1 cellular context compared by ENCODE assay signal in the genomic region with DNA sequence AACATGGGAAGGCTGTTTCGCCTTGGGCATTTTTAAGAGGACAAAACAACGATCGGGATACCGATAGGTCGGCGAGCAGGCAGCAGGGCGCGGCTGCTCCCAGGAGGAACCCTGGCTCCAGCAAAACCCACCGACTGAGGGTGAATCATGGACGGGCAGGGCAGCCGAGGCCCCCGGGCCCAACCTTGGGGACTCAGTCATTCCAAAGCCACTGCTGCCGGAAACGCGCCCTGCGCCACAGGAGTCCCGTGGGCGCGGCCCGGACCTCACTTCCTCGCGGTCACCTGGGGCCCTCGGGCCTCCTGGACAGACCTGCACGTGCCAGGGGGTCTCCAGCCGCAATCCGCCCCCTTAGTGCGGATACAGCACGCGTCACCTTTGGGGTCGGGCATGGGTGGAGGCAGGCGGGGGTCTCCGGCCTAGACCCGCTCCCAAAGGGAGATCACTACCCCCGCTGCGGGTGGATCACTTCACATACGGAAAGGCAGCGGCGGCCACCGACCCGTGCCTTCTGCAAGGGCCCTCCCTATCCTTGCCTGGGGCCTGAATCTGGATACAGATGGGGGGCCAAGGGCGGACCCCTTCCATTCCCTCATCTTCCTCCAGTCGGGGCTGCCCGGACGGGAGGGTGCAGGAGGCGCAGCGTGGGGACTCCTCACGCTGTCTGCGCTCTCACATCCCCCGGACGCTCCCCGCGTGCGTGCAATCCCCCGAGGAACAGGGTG.
TF ChIP-seq lines count a peak whose summit lies in the region.

No MANE protein-coding gene starts in this region.

TF ChIP-seq in WTC11, 78 proteins besides CTCF, POLR2A, EP300 and RAD21 (continued from another document and continues in another):
- TF ChIP-seq, protein P1, sequence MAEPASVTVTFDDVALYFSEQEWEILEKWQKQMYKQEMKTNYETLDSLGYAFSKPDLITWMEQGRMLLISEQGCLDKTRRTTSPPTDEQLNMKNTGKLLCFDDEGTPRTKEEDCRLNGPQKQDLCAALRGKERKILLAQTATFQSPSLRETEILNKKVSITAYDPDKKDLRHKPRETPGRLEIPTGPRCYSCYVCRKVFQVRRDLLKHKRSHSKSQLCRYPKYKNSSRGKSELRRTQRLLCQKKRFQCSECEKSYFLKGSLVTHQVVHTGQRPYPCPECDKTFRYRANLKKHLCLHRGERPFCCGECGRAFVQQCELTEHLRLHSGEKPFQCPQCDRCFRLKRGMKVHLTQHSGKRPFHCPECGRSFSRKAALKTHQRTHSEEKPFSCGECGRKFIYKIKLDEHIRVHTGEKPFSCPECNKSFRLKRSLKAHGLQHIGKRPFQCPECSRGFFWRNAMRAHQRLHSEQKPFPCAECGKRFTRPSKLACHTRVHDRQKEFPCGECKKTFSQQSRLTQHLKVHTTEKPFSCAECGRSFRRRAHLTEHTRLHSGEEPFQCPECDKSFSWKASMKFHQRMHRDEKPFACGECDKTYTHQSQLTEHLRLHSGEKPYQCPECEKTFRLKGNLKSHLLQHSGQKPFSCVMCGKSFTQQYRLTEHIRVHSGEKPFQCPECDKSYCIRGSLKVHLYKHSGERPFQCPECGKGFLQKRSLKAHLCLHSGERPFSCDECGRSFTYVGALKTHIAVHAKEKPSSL (CRISPR knock-in tag; conservative IDR thresholded peaks at IDR 0.05), result no peak
- TF ChIP-seq FOXK1 (CRISPR knock-in tag; IDR thresholded peaks at IDR 0.05), result 0 out of 2 replicates have a peak, but pooled peaks have one; percentile 36
- TF ChIP-seq, protein P2, sequence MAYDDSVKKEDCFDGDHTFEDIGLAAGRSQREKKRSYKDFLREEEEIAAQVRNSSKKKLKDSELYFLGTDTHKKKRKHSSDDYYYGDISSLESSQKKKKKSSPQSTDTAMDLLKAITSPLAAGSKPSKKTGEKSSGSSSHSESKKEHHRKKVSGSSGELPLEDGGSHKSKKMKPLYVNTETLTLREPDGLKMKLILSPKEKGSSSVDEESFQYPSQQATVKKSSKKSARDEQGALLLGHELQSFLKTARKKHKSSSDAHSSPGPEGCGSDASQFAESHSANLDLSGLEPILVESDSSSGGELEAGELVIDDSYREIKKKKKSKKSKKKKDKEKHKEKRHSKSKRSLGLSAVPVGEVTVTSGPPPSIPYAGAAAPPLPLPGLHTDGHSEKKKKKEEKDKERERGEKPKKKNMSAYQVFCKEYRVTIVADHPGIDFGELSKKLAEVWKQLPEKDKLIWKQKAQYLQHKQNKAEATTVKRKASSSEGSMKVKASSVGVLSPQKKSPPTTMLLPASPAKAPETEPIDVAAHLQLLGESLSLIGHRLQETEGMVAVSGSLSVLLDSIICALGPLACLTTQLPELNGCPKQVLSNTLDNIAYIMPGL (CRISPR knock-in tag; IDR thresholded peaks at IDR 0.05), result peak; percentile 70; the same call in 1 of the 2 replicates
- no peak for TF ChIP-seq IRF2 (CRISPR knock-in tag; IDR thresholded peaks at IDR 0.05; ENCODE audit: borderline replicate concordance, low read depth)
- TF ChIP-seq ZNF396 (CRISPR knock-in tag; IDR thresholded peaks at IDR 0.05; ENCODE audit: borderline replicate concordance), result no peak
- TF ChIP-seq SP1 (CRISPR knock-in tag; conservative IDR thresholded peaks at IDR 0.05), result peak; percentile 44; the same call in 1 of the 2 replicates
- TF ChIP-seq, protein P3, sequence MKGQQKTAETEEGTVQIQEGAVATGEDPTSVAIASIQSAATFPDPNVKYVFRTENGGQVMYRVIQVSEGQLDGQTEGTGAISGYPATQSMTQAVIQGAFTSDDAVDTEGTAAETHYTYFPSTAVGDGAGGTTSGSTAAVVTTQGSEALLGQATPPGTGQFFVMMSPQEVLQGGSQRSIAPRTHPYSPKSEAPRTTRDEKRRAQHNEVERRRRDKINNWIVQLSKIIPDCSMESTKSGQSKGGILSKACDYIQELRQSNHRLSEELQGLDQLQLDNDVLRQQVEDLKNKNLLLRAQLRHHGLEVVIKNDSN (CRISPR knock-in tag; IDR thresholded peaks at IDR 0.05), result peak; percentile 53; the same call in 1 of the 2 replicates
- TF ChIP-seq, protein P4, sequence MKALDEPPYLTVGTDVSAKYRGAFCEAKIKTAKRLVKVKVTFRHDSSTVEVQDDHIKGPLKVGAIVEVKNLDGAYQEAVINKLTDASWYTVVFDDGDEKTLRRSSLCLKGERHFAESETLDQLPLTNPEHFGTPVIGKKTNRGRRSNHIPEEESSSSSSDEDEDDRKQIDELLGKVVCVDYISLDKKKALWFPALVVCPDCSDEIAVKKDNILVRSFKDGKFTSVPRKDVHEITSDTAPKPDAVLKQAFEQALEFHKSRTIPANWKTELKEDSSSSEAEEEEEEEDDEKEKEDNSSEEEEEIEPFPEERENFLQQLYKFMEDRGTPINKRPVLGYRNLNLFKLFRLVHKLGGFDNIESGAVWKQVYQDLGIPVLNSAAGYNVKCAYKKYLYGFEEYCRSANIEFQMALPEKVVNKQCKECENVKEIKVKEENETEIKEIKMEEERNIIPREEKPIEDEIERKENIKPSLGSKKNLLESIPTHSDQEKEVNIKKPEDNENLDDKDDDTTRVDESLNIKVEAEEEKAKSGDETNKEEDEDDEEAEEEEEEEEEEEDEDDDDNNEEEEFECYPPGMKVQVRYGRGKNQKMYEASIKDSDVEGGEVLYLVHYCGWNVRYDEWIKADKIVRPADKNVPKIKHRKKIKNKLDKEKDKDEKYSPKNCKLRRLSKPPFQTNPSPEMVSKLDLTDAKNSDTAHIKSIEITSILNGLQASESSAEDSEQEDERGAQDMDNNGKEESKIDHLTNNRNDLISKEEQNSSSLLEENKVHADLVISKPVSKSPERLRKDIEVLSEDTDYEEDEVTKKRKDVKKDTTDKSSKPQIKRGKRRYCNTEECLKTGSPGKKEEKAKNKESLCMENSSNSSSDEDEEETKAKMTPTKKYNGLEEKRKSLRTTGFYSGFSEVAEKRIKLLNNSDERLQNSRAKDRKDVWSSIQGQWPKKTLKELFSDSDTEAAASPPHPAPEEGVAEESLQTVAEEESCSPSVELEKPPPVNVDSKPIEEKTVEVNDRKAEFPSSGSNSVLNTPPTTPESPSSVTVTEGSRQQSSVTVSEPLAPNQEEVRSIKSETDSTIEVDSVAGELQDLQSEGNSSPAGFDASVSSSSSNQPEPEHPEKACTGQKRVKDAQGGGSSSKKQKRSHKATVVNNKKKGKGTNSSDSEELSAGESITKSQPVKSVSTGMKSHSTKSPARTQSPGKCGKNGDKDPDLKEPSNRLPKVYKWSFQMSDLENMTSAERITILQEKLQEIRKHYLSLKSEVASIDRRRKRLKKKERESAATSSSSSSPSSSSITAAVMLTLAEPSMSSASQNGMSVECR (CRISPR knock-in tag; IDR thresholded peaks at IDR 0.05; ENCODE audit: borderline replicate concordance), result 0 out of 2 replicates have a peak, but pooled peaks have one; percentile 58
- TF ChIP-seq EMX1 (CRISPR knock-in tag; IDR thresholded peaks at IDR 0.05), result no peak
- TF ChIP-seq ZNF232 (CRISPR knock-in tag; IDR thresholded peaks at IDR 0.05), result no peak
- no peak for TF ChIP-seq PRRX2 (CRISPR knock-in tag; IDR thresholded peaks at IDR 0.05)
- TF ChIP-seq NR3C1 (CRISPR knock-in tag; conservative IDR thresholded peaks at IDR 0.05; ENCODE audit: low read depth), result no peak
- TF ChIP-seq, protein P5, sequence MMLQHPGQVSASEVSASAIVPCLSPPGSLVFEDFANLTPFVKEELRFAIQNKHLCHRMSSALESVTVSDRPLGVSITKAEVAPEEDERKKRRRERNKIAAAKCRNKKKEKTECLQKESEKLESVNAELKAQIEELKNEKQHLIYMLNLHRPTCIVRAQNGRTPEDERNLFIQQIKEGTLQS (CRISPR knock-in tag; conservative IDR thresholded peaks at IDR 0.05), result no peak
- no peak for TF ChIP-seq OVOL2 (CRISPR knock-in tag; IDR thresholded peaks at IDR 0.05; ENCODE audit: borderline replicate concordance)
- no peak for TF ChIP-seq TEAD1 (CRISPR knock-in tag; IDR thresholded peaks at IDR 0.05)
- TF ChIP-seq, protein P6, sequence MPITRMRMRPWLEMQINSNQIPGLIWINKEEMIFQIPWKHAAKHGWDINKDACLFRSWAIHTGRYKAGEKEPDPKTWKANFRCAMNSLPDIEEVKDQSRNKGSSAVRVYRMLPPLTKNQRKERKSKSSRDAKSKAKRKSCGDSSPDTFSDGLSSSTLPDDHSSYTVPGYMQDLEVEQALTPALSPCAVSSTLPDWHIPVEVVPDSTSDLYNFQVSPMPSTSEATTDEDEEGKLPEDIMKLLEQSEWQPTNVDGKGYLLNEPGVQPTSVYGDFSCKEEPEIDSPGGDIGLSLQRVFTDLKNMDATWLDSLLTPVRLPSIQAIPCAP (CRISPR knock-in tag; IDR thresholded peaks at IDR 0.05), result no peak
- TF ChIP-seq, protein P7, sequence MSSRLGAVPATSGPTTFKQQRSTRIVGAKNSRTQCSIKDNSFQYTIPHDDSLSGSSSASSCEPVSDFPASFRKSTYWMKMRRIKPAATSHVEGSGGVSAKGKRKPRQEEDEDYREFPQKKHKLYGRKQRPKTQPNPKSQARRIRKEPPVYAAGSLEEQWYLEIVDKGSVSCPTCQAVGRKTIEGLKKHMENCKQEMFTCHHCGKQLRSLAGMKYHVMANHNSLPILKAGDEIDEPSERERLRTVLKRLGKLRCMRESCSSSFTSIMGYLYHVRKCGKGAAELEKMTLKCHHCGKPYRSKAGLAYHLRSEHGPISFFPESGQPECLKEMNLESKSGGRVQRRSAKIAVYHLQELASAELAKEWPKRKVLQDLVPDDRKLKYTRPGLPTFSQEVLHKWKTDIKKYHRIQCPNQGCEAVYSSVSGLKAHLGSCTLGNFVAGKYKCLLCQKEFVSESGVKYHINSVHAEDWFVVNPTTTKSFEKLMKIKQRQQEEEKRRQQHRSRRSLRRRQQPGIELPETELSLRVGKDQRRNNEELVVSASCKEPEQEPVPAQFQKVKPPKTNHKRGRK (CRISPR knock-in tag; IDR thresholded peaks at IDR 0.05; ENCODE audit: borderline replicate concordance), result no peak
- TF ChIP-seq JAZF1 (CRISPR knock-in tag; IDR thresholded peaks at IDR 0.05), result no peak
- TF ChIP-seq ZNF138 (CRISPR knock-in tag; conservative IDR thresholded peaks at IDR 0.05), result no peak
- TF ChIP-seq TCF7 (CRISPR knock-in tag; IDR thresholded peaks at IDR 0.05; ENCODE audit: low read depth), result no peak
- 0 out of 2 replicates have a peak, but pooled peaks have one; percentile 24 for TF ChIP-seq SMAD3 (CRISPR knock-in tag; IDR thresholded peaks at IDR 0.05; ENCODE audit: borderline replicate concordance)
- TF ChIP-seq SMAD4 (CRISPR knock-in tag; IDR thresholded peaks at IDR 0.05), result no peak
- TF ChIP-seq, protein P8, sequence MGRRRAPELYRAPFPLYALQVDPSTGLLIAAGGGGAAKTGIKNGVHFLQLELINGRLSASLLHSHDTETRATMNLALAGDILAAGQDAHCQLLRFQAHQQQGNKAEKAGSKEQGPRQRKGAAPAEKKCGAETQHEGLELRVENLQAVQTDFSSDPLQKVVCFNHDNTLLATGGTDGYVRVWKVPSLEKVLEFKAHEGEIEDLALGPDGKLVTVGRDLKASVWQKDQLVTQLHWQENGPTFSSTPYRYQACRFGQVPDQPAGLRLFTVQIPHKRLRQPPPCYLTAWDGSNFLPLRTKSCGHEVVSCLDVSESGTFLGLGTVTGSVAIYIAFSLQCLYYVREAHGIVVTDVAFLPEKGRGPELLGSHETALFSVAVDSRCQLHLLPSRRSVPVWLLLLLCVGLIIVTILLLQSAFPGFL (CRISPR knock-in tag; IDR thresholded peaks at IDR 0.05; ENCODE audit: borderline replicate concordance), result no peak
- 0 out of 2 replicates have a peak, but pooled peaks have one; percentile 42 for TF ChIP-seq ELF4 (CRISPR knock-in tag; IDR thresholded peaks at IDR 0.05; ENCODE audit: low read depth)
- TF ChIP-seq, protein P9, sequence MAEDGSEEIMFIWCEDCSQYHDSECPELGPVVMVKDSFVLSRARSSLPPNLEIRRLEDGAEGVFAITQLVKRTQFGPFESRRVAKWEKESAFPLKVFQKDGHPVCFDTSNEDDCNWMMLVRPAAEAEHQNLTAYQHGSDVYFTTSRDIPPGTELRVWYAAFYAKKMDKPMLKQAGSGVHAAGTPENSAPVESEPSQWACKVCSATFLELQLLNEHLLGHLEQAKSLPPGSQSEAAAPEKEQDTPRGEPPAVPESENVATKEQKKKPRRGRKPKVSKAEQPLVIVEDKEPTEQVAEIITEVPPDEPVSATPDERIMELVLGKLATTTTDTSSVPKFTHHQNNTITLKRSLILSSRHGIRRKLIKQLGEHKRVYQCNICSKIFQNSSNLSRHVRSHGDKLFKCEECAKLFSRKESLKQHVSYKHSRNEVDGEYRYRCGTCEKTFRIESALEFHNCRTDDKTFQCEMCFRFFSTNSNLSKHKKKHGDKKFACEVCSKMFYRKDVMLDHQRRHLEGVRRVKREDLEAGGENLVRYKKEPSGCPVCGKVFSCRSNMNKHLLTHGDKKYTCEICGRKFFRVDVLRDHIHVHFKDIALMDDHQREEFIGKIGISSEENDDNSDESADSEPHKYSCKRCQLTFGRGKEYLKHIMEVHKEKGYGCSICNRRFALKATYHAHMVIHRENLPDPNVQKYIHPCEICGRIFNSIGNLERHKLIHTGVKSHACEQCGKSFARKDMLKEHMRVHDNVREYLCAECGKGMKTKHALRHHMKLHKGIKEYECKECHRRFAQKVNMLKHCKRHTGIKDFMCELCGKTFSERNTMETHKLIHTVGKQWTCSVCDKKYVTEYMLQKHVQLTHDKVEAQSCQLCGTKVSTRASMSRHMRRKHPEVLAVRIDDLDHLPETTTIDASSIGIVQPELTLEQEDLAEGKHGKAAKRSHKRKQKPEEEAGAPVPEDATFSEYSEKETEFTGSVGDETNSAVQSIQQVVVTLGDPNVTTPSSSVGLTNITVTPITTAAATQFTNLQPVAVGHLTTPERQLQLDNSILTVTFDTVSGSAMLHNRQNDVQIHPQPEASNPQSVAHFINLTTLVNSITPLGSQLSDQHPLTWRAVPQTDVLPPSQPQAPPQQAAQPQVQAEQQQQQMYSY (CRISPR knock-in tag; IDR thresholded peaks at IDR 0.05), result no peak
- TF ChIP-seq NFATC4 (CRISPR knock-in tag; IDR thresholded peaks at IDR 0.05), result no peak
- TF ChIP-seq, protein P10, sequence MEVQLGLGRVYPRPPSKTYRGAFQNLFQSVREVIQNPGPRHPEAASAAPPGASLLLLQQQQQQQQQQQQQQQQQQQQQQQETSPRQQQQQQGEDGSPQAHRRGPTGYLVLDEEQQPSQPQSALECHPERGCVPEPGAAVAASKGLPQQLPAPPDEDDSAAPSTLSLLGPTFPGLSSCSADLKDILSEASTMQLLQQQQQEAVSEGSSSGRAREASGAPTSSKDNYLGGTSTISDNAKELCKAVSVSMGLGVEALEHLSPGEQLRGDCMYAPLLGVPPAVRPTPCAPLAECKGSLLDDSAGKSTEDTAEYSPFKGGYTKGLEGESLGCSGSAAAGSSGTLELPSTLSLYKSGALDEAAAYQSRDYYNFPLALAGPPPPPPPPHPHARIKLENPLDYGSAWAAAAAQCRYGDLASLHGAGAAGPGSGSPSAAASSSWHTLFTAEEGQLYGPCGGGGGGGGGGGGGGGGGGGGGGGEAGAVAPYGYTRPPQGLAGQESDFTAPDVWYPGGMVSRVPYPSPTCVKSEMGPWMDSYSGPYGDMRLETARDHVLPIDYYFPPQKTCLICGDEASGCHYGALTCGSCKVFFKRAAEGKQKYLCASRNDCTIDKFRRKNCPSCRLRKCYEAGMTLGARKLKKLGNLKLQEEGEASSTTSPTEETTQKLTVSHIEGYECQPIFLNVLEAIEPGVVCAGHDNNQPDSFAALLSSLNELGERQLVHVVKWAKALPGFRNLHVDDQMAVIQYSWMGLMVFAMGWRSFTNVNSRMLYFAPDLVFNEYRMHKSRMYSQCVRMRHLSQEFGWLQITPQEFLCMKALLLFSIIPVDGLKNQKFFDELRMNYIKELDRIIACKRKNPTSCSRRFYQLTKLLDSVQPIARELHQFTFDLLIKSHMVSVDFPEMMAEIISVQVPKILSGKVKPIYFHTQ (CRISPR knock-in tag; IDR thresholded peaks at IDR 0.05), result no peak
- TF ChIP-seq SOX15 (CRISPR knock-in tag; IDR thresholded peaks at IDR 0.05), result no peak
- TF ChIP-seq KAT7 (CRISPR knock-in tag; IDR thresholded peaks at IDR 0.05; ENCODE audit: borderline replicate concordance), result no peak
- TF ChIP-seq ZNF416 (CRISPR knock-in tag; IDR thresholded peaks at IDR 0.05), result no peak
- TF ChIP-seq ATF1 (CRISPR knock-in tag; IDR thresholded peaks at IDR 0.05), result 0 out of 2 replicates have a peak, but pooled peaks have one; percentile 45
- 0 out of 2 replicates have a peak, but pooled peaks have one; percentile 3 for TF ChIP-seq ZNF317 (CRISPR knock-in tag; IDR thresholded peaks at IDR 0.05; ENCODE audit: borderline replicate concordance, low read depth)
- 0 out of 2 replicates have a peak, but pooled peaks have one; percentile 8 for TF ChIP-seq JUN (CRISPR knock-in tag; IDR thresholded peaks at IDR 0.05)
